Comparison of ENCODE assay signal across 10 cellular contexts in genomic region chr15:41933771-41934170, GRCh38. TPM values are rescaled to one million over a fixed set of nuclear protein-coding genes. Genes with fewer than 3 reads are reported as not detected.
DNase-seq lines count a peak whose midpoint lies in the region; ATAC-seq and TF ChIP-seq lines count a peak whose summit lies in the region.
"Had no signal": no experiment of that assay in that cellular context is flagged by ENCODE, and none has a peak within 500 bp of the region (broad histone marks: within the 10 kb centered on the region; RNA-seq: fewer than 3 reads in every experiment).

No MANE protein-coding gene starts in this region.

- H3K9me3 Mint-ChIP-seq in MCF 10A (ENCODE audit: unreplicated experiment) (no peaks in the 10 kb centered on the region), osteocyte (ENCODE audit: unreplicated experiment) (no peaks in the 10 kb centered on the region)
- H3K9me3 Mint-ChIP-seq: activated B cell treated with CpG ODN at 0.5 μM for 24 hours, mesothelial cell of epicardium had no signal

- no TSS peak for BruUV-seq in MCF 10A (replicated peaks; lab: Mats Ljungman, UMichigan)

- TF ChIP-seq POLR2A in GM18505 (IDR thresholded peaks at IDR 0.05; ENCODE audit: borderline replicate concordance, extremely low read depth, insufficient read depth, insufficient read length), result no peak

- POLR2A ChIA-PET in MCF 10A (lab: Yijun Ruan, JAX), result interaction anchor here (1.3 to 2.6 kb wide), 2 partner anchors 10 to 39 kb away, joined by 3 to 12 read pairs; partner anchors contain the start of gene EHD4

- peak overlapping the region; percentile 83 for H3K27ac Mint-ChIP-seq in MCF 10A (ENCODE audit: low read depth, unreplicated experiment)
- H3K27ac Mint-ChIP-seq in osteocyte (ENCODE audit: unreplicated experiment), result no peak overlapping the region

- peak; percentile 25 to 27 for DNase-seq in stimulated activated CD4-positive, alpha-beta T cell treated with anti-CD3 and anti-CD28 coated beads, Interleukin-2, amount 100 ng/mL, for 24 hours
- no peak for DNase-seq in stimulated activated CD4-positive, alpha-beta T cell treated with anti-CD3 and anti-CD28 coated beads, Interleukin-2, amount 100 ng/mL, for 48 hours
- peak; percentile 59 for DNase-seq in MCF 10A (ENCODE audit: unreplicated experiment)
- DNase-seq in osteocyte (ENCODE audit: extremely low spot score, unreplicated experiment), result no peak
- DNase-seq in NCI-H82 (lab: John Stamatoyannopoulos, UW), result no peak
- DNase-seq in activated gamma-delta T cell (lab: John Stamatoyannopoulos, UW), result no peak
- DNase-seq: activated B cell treated with CpG ODN at 0.5 μM for 24 hours had no signal

- H3K27me3 Mint-ChIP-seq in MCF 10A (ENCODE audit: insufficient read depth, unreplicated experiment) (no peaks in the 10 kb centered on the region), osteocyte (ENCODE audit: unreplicated experiment) (no peaks in the 10 kb centered on the region)
- H3K27me3 Mint-ChIP-seq: activated B cell treated with CpG ODN at 0.5 μM for 24 hours had no signal

- intact Hi-C loops in MCF 10A (cut with micrococcal nuclease), result no loop called here

- CTCF ChIA-PET in MCF 10A (lab: Yijun Ruan, JAX), result interaction anchor here (1.1 to 1.9 kb wide), 2 partner anchors 56 to 124 kb away, joined by 4 read pairs; no protein-coding TSS in a partner anchor

- H3K27ac ChIP-seq in mucosa of rectum (ENCODE audit: low read depth in 2 of 2, low read length in 2 of 2), result peak overlapping the region; percentile 51 to 58

- H3K4me1 Mint-ChIP-seq in MCF 10A (ENCODE audit: insufficient read depth, unreplicated experiment) (peaks cover 43% of the 10 kb centered on the region), osteocyte (ENCODE audit: unreplicated experiment) (peaks cover 73% of the 10 kb centered on the region)

- H3K4me3 ChIP-seq in mucosa of rectum (ENCODE audit: low read length in 2 of 2), result no peak overlapping the region

- no peaks in the 10 kb centered on the region for H3K27me3 ChIP-seq in mucosa of rectum (ENCODE audit: control insufficient read depth in 2 of 2, insufficient read depth in 2 of 2, low read length in 2 of 2)

- no peak overlapping the region for H3K4me3 Mint-ChIP-seq in MCF 10A (ENCODE audit: unreplicated experiment)
- no peak overlapping the region for H3K4me3 Mint-ChIP-seq in osteocyte (ENCODE audit: unreplicated experiment)

- H3K9me3 ChIP-seq in mucosa of rectum (ENCODE audit: control insufficient read depth in 2 of 2, low read length in 2 of 2), result no peaks in the 10 kb centered on the region

- H3K9ac ChIP-seq in mucosa of rectum (ENCODE audit: low read depth in 1 of 2, low read length in 2 of 2), result peak overlapping the region; percentile 6 to 29

- peaks cover 41 to 53% of the 10 kb centered on the region in 2 donors for H3K4me1 ChIP-seq in mucosa of rectum (ENCODE audit: control insufficient read depth in 2 of 2, insufficient read depth in 2 of 2, low read length in 2 of 2)

- peaks cover 4% of the 10 kb centered on the region for H3K36me3 Mint-ChIP-seq in MCF 10A (ENCODE audit: insufficient read depth, unreplicated experiment)
- H3K36me3 Mint-ChIP-seq in osteocyte (ENCODE audit: unreplicated experiment), result peaks cover 9% of the 10 kb centered on the region

- no peak for ATAC-seq in GM18505 (IDR thresholded peaks at IDR 0.05; ENCODE audit: unreplicated experiment)

- TF ChIP-seq CTCF in MCF 10A (IDR thresholded peaks at IDR 0.05; ENCODE audit: unreplicated experiment) (no peak), osteocyte (IDR thresholded peaks at IDR 0.05) (no peak)

- peaks cover 0 to 2% of the 10 kb centered on the region in 2 donors for H3K36me3 ChIP-seq in mucosa of rectum (ENCODE audit: control insufficient read depth in 2 of 2, insufficient read depth in 2 of 2, low read length in 2 of 2)

RNA-seq across cellular contexts. Expression of gene EHD4, which starts 38.6 kb away (rescaled TPM):
- total RNA-seq in MCF 10A (2022), result 24.2 and 27.1 TPM in 2 replicates
- 20.9 and 21.7 TPM in 2 replicates for total RNA-seq in osteocyte

RNA-seq across cellular contexts. Expression of gene SPTBN5, which starts 39.9 kb away (rescaled TPM):
- total RNA-seq in MCF 10A (2022) (1.1 TPM in 2 replicates), osteocyte (3.0 and 3.2 TPM in 2 replicates)

Comparison
In these comparisons a context has a peak if more than half of its experiments do, and no peak if none do; other contexts are left out.
1. DNase-seq: peak in stimulated activated CD4-positive, alpha-beta T cell treated with anti-CD3 and anti-CD28 coated beads, Interleukin-2, amount 100 ng/mL, for 24 hours (2 of 2) and MCF 10A (single experiment); none in stimulated activated CD4-positive, alpha-beta T cell treated with anti-CD3 and anti-CD28 coated beads, Interleukin-2, amount 100 ng/mL, for 48 hours (0 of 2), osteocyte (single experiment), NCI-H82 (single experiment) and activated gamma-delta T cell (single experiment).